1 cellular context compared by ENCODE assay signal in the genomic region with DNA sequence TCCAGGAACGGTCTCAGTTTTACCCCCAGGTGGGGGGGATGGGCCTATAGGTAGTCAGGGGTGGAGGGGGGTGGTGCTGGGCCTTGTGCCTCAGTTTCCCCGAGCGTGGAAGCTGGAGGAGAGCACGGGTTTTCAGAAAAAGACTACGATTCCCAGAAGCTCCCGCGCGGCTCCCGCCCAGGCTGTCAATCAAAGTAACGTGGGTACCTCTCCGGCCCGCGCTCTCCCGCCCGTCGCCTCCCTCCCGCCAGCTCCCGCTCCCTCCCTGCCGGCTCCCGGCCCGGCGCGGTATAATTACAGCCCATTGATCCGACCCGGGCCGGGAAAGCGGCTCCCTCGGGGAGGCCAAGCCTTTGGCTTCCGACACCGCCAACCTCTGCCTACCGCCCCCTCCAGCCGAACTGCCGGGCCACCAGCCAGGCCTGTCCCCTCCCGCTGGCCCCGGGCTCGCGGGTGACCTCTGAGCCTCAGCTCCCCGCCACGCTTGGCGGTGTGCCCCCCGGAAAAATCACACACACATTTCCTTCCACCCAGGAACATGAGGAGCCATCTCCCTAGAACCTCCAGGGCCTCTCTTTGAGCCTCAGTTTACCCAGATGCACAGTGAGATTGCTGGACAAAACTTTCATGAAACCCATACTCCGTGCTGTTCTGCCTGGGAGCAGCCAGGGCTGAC.
TF ChIP-seq lines count a peak whose summit lies in the region.

No MANE protein-coding gene starts in this region.

TF ChIP-seq in WTC11, 78 proteins besides CTCF, POLR2A, EP300 and RAD21 (continued from another document and continues in another):
- TF ChIP-seq MLX (CRISPR knock-in tag; IDR thresholded peaks at IDR 0.05) (no peak), JAZF1 (CRISPR knock-in tag; IDR thresholded peaks at IDR 0.05) (no peak), NFYB (CRISPR knock-in tag; conservative IDR thresholded peaks at IDR 0.05; ENCODE audit: low read depth) (no peak), PREB (CRISPR knock-in tag; IDR thresholded peaks at IDR 0.05; ENCODE audit: borderline replicate concordance) (no peak), FOXP1 (CRISPR knock-in tag; IDR thresholded peaks at IDR 0.05; ENCODE audit: borderline replicate concordance) (peak; percentile 68; the same call in 1 of the 2 replicates), ZNF416 (CRISPR knock-in tag; IDR thresholded peaks at IDR 0.05) (no peak), TEAD4 (CRISPR knock-in tag; IDR thresholded peaks at IDR 0.05) (no peak), ATF3 (CRISPR knock-in tag; conservative IDR thresholded peaks at IDR 0.05) (no peak), MYBL2 (CRISPR knock-in tag; IDR thresholded peaks at IDR 0.05) (peak; percentile 72; the same call in 1 of the 2 replicates), ZSCAN18 (CRISPR knock-in tag; IDR thresholded peaks at IDR 0.05) (no peak), ESRRA (CRISPR knock-in tag; IDR thresholded peaks at IDR 0.05; ENCODE audit: borderline replicate concordance) (no peak), ETV6 (CRISPR knock-in tag; IDR thresholded peaks at IDR 0.05) (no peak; the same call in 1 of the 2 replicates), USF1 (CRISPR knock-in tag; IDR thresholded peaks at IDR 0.05) (no peak), NR1H2 (CRISPR knock-in tag; IDR thresholded peaks at IDR 0.05) (no peak), ZNF232 (CRISPR knock-in tag; IDR thresholded peaks at IDR 0.05) (no peak), CREB1 (CRISPR knock-in tag; IDR thresholded peaks at IDR 0.05) (no peak), ZNF121 (CRISPR knock-in tag; IDR thresholded peaks at IDR 0.05) (no peak), HMGA2 (CRISPR knock-in tag; IDR thresholded peaks at IDR 0.05) (no peak), ATF2 (CRISPR knock-in tag; IDR thresholded peaks at IDR 0.05; ENCODE audit: borderline replicate concordance, low read depth) (no peak), RELA (CRISPR knock-in tag; IDR thresholded peaks at IDR 0.05; ENCODE audit: borderline replicate concordance) (no peak), GABPB1 (CRISPR knock-in tag; IDR thresholded peaks at IDR 0.05) (0 out of 2 replicates have a peak, but pooled peaks have one; percentile 6), ZBTB21 (CRISPR knock-in tag; IDR thresholded peaks at IDR 0.05; ENCODE audit: borderline replicate concordance) (peak; percentile 66; the same call in 1 of the 2 replicates), NFATC4 (CRISPR knock-in tag; IDR thresholded peaks at IDR 0.05) (no peak), ZNF512 (CRISPR knock-in tag; IDR thresholded peaks at IDR 0.05; ENCODE audit: borderline replicate concordance) (no peak), PRRX2 (CRISPR knock-in tag; IDR thresholded peaks at IDR 0.05) (no peak), USF2 (CRISPR knock-in tag; IDR thresholded peaks at IDR 0.05) (no peak; the same call in 1 of the 2 replicates)
- TF ChIP-seq, protein P1, sequence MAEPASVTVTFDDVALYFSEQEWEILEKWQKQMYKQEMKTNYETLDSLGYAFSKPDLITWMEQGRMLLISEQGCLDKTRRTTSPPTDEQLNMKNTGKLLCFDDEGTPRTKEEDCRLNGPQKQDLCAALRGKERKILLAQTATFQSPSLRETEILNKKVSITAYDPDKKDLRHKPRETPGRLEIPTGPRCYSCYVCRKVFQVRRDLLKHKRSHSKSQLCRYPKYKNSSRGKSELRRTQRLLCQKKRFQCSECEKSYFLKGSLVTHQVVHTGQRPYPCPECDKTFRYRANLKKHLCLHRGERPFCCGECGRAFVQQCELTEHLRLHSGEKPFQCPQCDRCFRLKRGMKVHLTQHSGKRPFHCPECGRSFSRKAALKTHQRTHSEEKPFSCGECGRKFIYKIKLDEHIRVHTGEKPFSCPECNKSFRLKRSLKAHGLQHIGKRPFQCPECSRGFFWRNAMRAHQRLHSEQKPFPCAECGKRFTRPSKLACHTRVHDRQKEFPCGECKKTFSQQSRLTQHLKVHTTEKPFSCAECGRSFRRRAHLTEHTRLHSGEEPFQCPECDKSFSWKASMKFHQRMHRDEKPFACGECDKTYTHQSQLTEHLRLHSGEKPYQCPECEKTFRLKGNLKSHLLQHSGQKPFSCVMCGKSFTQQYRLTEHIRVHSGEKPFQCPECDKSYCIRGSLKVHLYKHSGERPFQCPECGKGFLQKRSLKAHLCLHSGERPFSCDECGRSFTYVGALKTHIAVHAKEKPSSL (CRISPR knock-in tag; conservative IDR thresholded peaks at IDR 0.05) = no peak
- TF ChIP-seq, protein P2, sequence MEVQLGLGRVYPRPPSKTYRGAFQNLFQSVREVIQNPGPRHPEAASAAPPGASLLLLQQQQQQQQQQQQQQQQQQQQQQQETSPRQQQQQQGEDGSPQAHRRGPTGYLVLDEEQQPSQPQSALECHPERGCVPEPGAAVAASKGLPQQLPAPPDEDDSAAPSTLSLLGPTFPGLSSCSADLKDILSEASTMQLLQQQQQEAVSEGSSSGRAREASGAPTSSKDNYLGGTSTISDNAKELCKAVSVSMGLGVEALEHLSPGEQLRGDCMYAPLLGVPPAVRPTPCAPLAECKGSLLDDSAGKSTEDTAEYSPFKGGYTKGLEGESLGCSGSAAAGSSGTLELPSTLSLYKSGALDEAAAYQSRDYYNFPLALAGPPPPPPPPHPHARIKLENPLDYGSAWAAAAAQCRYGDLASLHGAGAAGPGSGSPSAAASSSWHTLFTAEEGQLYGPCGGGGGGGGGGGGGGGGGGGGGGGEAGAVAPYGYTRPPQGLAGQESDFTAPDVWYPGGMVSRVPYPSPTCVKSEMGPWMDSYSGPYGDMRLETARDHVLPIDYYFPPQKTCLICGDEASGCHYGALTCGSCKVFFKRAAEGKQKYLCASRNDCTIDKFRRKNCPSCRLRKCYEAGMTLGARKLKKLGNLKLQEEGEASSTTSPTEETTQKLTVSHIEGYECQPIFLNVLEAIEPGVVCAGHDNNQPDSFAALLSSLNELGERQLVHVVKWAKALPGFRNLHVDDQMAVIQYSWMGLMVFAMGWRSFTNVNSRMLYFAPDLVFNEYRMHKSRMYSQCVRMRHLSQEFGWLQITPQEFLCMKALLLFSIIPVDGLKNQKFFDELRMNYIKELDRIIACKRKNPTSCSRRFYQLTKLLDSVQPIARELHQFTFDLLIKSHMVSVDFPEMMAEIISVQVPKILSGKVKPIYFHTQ (CRISPR knock-in tag; IDR thresholded peaks at IDR 0.05) = no peak
- TF ChIP-seq, protein P3, sequence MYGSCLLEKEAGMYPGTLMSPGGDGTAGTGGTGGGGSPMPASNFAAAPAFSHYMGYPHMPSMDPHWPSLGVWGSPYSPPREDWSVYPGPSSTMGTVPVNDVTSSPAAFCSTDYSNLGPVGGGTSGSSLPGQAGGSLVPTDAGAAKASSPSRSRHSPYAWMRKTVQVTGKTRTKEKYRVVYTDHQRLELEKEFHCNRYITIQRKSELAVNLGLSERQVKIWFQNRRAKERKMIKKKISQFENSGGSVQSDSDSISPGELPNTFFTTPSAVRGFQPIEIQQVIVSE (CRISPR knock-in tag; IDR thresholded peaks at IDR 0.05; ENCODE audit: borderline replicate concordance) = no peak
- TF ChIP-seq, protein P4, sequence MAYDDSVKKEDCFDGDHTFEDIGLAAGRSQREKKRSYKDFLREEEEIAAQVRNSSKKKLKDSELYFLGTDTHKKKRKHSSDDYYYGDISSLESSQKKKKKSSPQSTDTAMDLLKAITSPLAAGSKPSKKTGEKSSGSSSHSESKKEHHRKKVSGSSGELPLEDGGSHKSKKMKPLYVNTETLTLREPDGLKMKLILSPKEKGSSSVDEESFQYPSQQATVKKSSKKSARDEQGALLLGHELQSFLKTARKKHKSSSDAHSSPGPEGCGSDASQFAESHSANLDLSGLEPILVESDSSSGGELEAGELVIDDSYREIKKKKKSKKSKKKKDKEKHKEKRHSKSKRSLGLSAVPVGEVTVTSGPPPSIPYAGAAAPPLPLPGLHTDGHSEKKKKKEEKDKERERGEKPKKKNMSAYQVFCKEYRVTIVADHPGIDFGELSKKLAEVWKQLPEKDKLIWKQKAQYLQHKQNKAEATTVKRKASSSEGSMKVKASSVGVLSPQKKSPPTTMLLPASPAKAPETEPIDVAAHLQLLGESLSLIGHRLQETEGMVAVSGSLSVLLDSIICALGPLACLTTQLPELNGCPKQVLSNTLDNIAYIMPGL (CRISPR knock-in tag; IDR thresholded peaks at IDR 0.05) = peak; percentile 32; the same call in 1 of the 2 replicates
- TF ChIP-seq, protein P5, sequence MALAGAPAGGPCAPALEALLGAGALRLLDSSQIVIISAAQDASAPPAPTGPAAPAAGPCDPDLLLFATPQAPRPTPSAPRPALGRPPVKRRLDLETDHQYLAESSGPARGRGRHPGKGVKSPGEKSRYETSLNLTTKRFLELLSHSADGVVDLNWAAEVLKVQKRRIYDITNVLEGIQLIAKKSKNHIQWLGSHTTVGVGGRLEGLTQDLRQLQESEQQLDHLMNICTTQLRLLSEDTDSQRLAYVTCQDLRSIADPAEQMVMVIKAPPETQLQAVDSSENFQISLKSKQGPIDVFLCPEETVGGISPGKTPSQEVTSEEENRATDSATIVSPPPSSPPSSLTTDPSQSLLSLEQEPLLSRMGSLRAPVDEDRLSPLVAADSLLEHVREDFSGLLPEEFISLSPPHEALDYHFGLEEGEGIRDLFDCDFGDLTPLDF (CRISPR knock-in tag; IDR thresholded peaks at IDR 0.05) = no peak
